In genomic region chr9:92141144-92142129, GRCh38 we compare ENCODE assay signal across 2 cellular contexts.
TF ChIP-seq lines count a peak whose summit lies in the region.

No MANE protein-coding gene starts in this region.

TF ChIP-seq in HCT116, 20 proteins besides CTCF, POLR2A, EP300 and RAD21:
- no peak for TF ChIP-seq ELF1 (IDR thresholded peaks at IDR 0.05; ENCODE audit: borderline replicate concordance, low read depth)
- no peak for TF ChIP-seq CEBPB (IDR thresholded peaks at IDR 0.05; ENCODE audit: low read depth)
- TF ChIP-seq SRF (IDR thresholded peaks at IDR 0.05; ENCODE audit: low read depth): no peak
- TF ChIP-seq FOSL1 (IDR thresholded peaks at IDR 0.05; ENCODE audit: low read depth): no peak
- TF ChIP-seq MAX (IDR thresholded peaks at IDR 0.05): no peak
- no peak for TF ChIP-seq EGR1 (IDR thresholded peaks at IDR 0.05; ENCODE audit: low read depth)
- no peak for TF ChIP-seq YY1 (IDR thresholded peaks at IDR 0.05; ENCODE audit: extremely low read depth, insufficient replicate concordance, low read depth, low read length)
- TF ChIP-seq TCF7L2 (IDR thresholded peaks at IDR 0.05; ENCODE audit: borderline replicate concordance, extremely low read depth, insufficient read depth, insufficient read length): no peak
- no peak for TF ChIP-seq ZNF274 (IDR thresholded peaks at IDR 0.05; ENCODE audit: low read depth, low read length)
- TF ChIP-seq CBX3 (IDR thresholded peaks at IDR 0.05; ENCODE audit: low read depth): no peak

TF ChIP-seq in GM12878, 131 proteins besides CTCF, POLR2A, EP300 and RAD21:
- TF ChIP-seq ZBTB11 (CRISPR knock-in tag; IDR thresholded peaks at IDR 0.05): no peak
- TF ChIP-seq MXI1 (IDR thresholded peaks at IDR 0.05; ENCODE audit: low read depth, low read length): no peak
- TF ChIP-seq FOXM1 (IDR thresholded peaks at IDR 0.05; ENCODE audit: low read depth, low read length): no peak
- no peak for TF ChIP-seq SRF (IDR thresholded peaks at IDR 0.05; ENCODE audit: low read depth in 2 of 2, low read length in 2 of 2)
- no peak for TF ChIP-seq PKNOX1 (IDR thresholded peaks at IDR 0.05)
- no peak for TF ChIP-seq PBX3 (IDR thresholded peaks at IDR 0.05; ENCODE audit: insufficient replicate concordance, low read depth, low read length)
- TF ChIP-seq POU2F2 (IDR thresholded peaks at IDR 0.05; ENCODE audit: borderline replicate concordance, low read depth, low read length): no peak
- TF ChIP-seq ZNF687 (IDR thresholded peaks at IDR 0.05): no peak
- TF ChIP-seq MTA2 (IDR thresholded peaks at IDR 0.05; ENCODE audit: low read depth): no peak
- TF ChIP-seq ZNF24 (IDR thresholded peaks at IDR 0.05): no peak
- no peak for TF ChIP-seq SIX5 (IDR thresholded peaks at IDR 0.05; ENCODE audit: low read depth, low read length, severe bottlenecking)
- no peak for TF ChIP-seq BHLHE40 (IDR thresholded peaks at IDR 0.05; ENCODE audit: borderline replicate concordance in 1 of 2, low read depth in 2 of 2, low read length in 1 of 2)
- TF ChIP-seq JUNB (IDR thresholded peaks at IDR 0.05): no peak
- no peak for TF ChIP-seq TCF12 (IDR thresholded peaks at IDR 0.05; ENCODE audit: low read depth, low read length)
